8 cellular contexts compared by ENCODE assay signal in genomic region chr15:64856429-64857145, GRCh38. TPM values are rescaled to one million over a fixed set of nuclear protein-coding genes. Genes with fewer than 3 reads are reported as not detected.
DNase-seq lines count a peak whose midpoint lies in the region; ATAC-seq, FAIRE-seq and TF ChIP-seq lines count a peak whose summit lies in the region.

No MANE protein-coding gene starts in this region.

- peak overlapping the region; percentile 73 for H3K27ac Mint-ChIP-seq in stimulated activated naive B cell treated with anti-CD40 and anti-IgM and Interleukin-4, amounts not matched to agents 10 μg/mL and 1 μg/mL and 100 μg/mL, for 72 hours

- H3K79me2 ChIP-seq in keratinocyte (ENCODE audit: control insufficient read depth, insufficient read depth, low read length) = peaks cover 52% of the 10 kb centered on the region

- H3K36me3 Mint-ChIP-seq in stimulated activated naive B cell treated with anti-CD40 and anti-IgM and Interleukin-4, amounts not matched to agents 10 μg/mL and 1 μg/mL and 100 μg/mL, for 72 hours = peaks cover 65 to 71% of the 10 kb centered on the region in 2 donors

- FAIRE-seq in keratinocyte (lab: Jason Lieb, UNC) = no peak

- no peaks in the 10 kb centered on the region for H3K27me3 Mint-ChIP-seq in stimulated activated naive B cell treated with anti-CD40 and anti-IgM and Interleukin-4, amounts not matched to agents 10 μg/mL and 1 μg/mL and 100 μg/mL, for 72 hours

- no peaks in the 10 kb centered on the region for H4K20me1 ChIP-seq in keratinocyte (ENCODE audit: control insufficient read depth, extremely low read depth, insufficient read depth, low read length)

- no peaks in the 10 kb centered on the region for H3K27me3 ChIP-seq in keratinocyte (ENCODE audit: control insufficient read depth, extremely low read depth, insufficient read depth, low read length)

- H3K9me3 Mint-ChIP-seq in stimulated activated naive B cell treated with anti-CD40 and anti-IgM and Interleukin-4, amounts not matched to agents 10 μg/mL and 1 μg/mL and 100 μg/mL, for 72 hours = no peaks in the 10 kb centered on the region

- peaks cover 45% of the 10 kb centered on the region for H3K4me1 ChIP-seq in keratinocyte (ENCODE audit: control insufficient read depth, extremely low read depth, insufficient read depth, low read length)

- no peaks in the 10 kb centered on the region for H3K9me3 ChIP-seq in keratinocyte (ENCODE audit: control insufficient read depth, low read depth, low read length)

- no peak overlapping the region for H2AFZ ChIP-seq in keratinocyte (ENCODE audit: control insufficient read depth, low read length)

- H3K4me3 Mint-ChIP-seq in stimulated activated naive B cell treated with anti-CD40 and anti-IgM and Interleukin-4, amounts not matched to agents 10 μg/mL and 1 μg/mL and 100 μg/mL, for 72 hours = no peak overlapping the region

- H3K9ac ChIP-seq in keratinocyte (ENCODE audit: control insufficient read depth, extremely low read depth, insufficient read depth, low read length) = peak overlapping the region; percentile 39

- peaks cover 39 to 68% of the 10 kb centered on the region in 2 donors for H3K4me1 Mint-ChIP-seq in stimulated activated naive B cell treated with anti-CD40 and anti-IgM and Interleukin-4, amounts not matched to agents 10 μg/mL and 1 μg/mL and 100 μg/mL, for 72 hours

- peaks cover 10% of the 10 kb centered on the region for H3K9me1 ChIP-seq in keratinocyte (ENCODE audit: control insufficient read depth, extremely low read depth, insufficient read depth, low read length)

- H3K4me2 ChIP-seq in keratinocyte (ENCODE audit: control insufficient read depth, extremely low read depth, insufficient read depth, low read depth, low read length) = no peak overlapping the region

- H3K4me3 ChIP-seq in astrocyte of the spinal cord (ENCODE audit: low read depth, low read length) (no peak overlapping the region), keratinocyte (ENCODE audit: control insufficient read depth in 2 of 3, extremely low read depth in 1 of 3, insufficient read depth in 2 of 3, low read depth in 1 of 3, low read length in 3 of 3) (no peak overlapping the region)

- H3K36me3 ChIP-seq in keratinocyte (ENCODE audit: control insufficient read depth in 2 of 2, extremely low read depth in 1 of 2, insufficient read depth in 2 of 2, low read length in 2 of 2) = peaks cover 18 to 50% of the 10 kb centered on the region in 2 experiments

- DNase-seq in HuH-7 (ENCODE audit: low spot score) (peak; percentile 40), astrocyte of the spinal cord (ENCODE audit: low read depth, low spot score) (peak; percentile 64), keratinocyte (ENCODE audit: low read depth, low spot score) (no peak), NCI-H345 (lab: John Stamatoyannopoulos, UW) (no peak), SW 1271 (lab: John Stamatoyannopoulos, UW) (no peak), GM10266 (ENCODE audit: extremely low spot score) (no peak)
- DNase-seq in stimulated activated naive B cell treated with anti-CD40 and anti-IgM and Interleukin-4, amounts not matched to agents 10 μg/mL and 1 μg/mL and 100 μg/mL, for 72 hours = no peak

- dilution Hi-C loops in keratinocyte (cut with MboI; ENCODE audit: extremely low pct_ligation_motif_present, low sequenced_read_pairs) = no loop called here

- no peak overlapping the region for H3K27ac ChIP-seq in keratinocyte (ENCODE audit: control insufficient read depth, insufficient read depth, low read length)

- TF ChIP-seq CTCF in astrocyte of the spinal cord (IDR thresholded peaks at IDR 0.05; ENCODE audit: low read depth, low read length) (peak; percentile 35), keratinocyte (optimal IDR thresholded peaks at IDR 0.05 in 1 of 3, IDR thresholded peaks at IDR 0.05 in 1 of 3, conservative IDR thresholded peaks at IDR 0.05 in 1 of 3; ENCODE audit: extremely low read depth in 1 of 3, insufficient read depth in 2 of 3, low read length in 3 of 3) (no peak), GM10266 (IDR thresholded peaks at IDR 0.05; ENCODE audit: control insufficient read depth, insufficient read depth, low read depth, missing control alignments) (no peak)

- in situ Hi-C loops in astrocyte of the spinal cord (cut with HindIII; ENCODE audit: low sequenced_read_pairs) = no loop called here

- no peak for ATAC-seq in stimulated activated naive B cell treated with anti-CD40 and anti-IgM and Interleukin-4, amounts not matched to agents 10 μg/mL and 1 μg/mL and 100 μg/mL, for 72 hours (replicated peaks)
- ATAC-seq in GM18519 (IDR thresholded peaks at IDR 0.05; ENCODE audit: low FRiP score, unreplicated experiment) = no peak

RNA-seq across cellular contexts. Expression of gene PLEKHO2, which starts 14.9 kb away (rescaled TPM):
- polyA plus RNA-seq in keratinocyte = 8.8 to 12.0 TPM (median 11.2 TPM) in 3 replicates
- 1.0 TPM for polyA plus RNA-seq in keratinocyte (2011; ENCODE audit: low read depth)
- polyA plus RNA-seq in keratinocyte (2011; cell fraction: cytosol; rRNA removed) = 8.1 and 9.4 TPM in 2 replicates
- 14.6 and 17.0 TPM in 2 replicates for polyA plus RNA-seq in keratinocyte (2011; cell fraction: nucleus; rRNA removed)
- 4.9 and 11.6 TPM in 2 replicates for polyA plus RNA-seq in keratinocyte (2012; ENCODE audit: low replicate concordance)
- 11.8 to 17.8 TPM (median 12.1 TPM) in 3 replicates for polyA minus RNA-seq in keratinocyte
- polyA minus RNA-seq in keratinocyte (2011; cell fraction: cytosol; rRNA and poly(A)+ RNA removed) = 11.7 TPM
- 11.0 and 13.6 TPM in 2 replicates for polyA minus RNA-seq in keratinocyte (2011; cell fraction: nucleus; rRNA and poly(A)+ RNA removed)

RNA-seq across cellular contexts. Expression of gene PIF1, which starts 31.1 kb away (rescaled TPM):
- 2.3 to 7.6 TPM (median 6.2 TPM) in 3 replicates for polyA plus RNA-seq in keratinocyte
- not detected for polyA plus RNA-seq in keratinocyte (2011; ENCODE audit: low read depth)
- 0.44 and 0.75 TPM in 2 replicates for polyA plus RNA-seq in keratinocyte (2011; cell fraction: cytosol; rRNA removed)
- polyA plus RNA-seq in keratinocyte (2011; cell fraction: nucleus; rRNA removed) = 7.1 and 7.3 TPM in 2 replicates
- polyA plus RNA-seq in keratinocyte (2012; ENCODE audit: low replicate concordance) = 4.9 TPM in 1 of 2 replicates, not detected in the other
- polyA minus RNA-seq in keratinocyte = 1.1 to 9.9 TPM (median 3.0 TPM) in 3 replicates
- 6.9 TPM for polyA minus RNA-seq in keratinocyte (2011; cell fraction: cytosol; rRNA and poly(A)+ RNA removed)
- polyA minus RNA-seq in keratinocyte (2011; cell fraction: nucleus; rRNA and poly(A)+ RNA removed) = 0.63 and 1.4 TPM in 2 replicates

RNA-seq across cellular contexts. Expression of gene ANKDD1A, which starts 55.1 kb away (rescaled TPM):
- polyA plus RNA-seq in keratinocyte = 0.53 to 1.1 TPM (median 0.96 TPM) in 3 replicates
- 0.76 TPM for polyA plus RNA-seq in keratinocyte (2011; ENCODE audit: low read depth)
- polyA plus RNA-seq in keratinocyte (2011; cell fraction: cytosol; rRNA removed) = 0.56 and 0.73 TPM in 2 replicates
- polyA plus RNA-seq in keratinocyte (2011; cell fraction: nucleus; rRNA removed) = 1.1 and 1.8 TPM in 2 replicates
- 0.90 and 1.2 TPM in 2 replicates for polyA plus RNA-seq in keratinocyte (2012; ENCODE audit: low replicate concordance)
- polyA minus RNA-seq in keratinocyte = 1.8 to 3.0 TPM (median 1.9 TPM) in 3 replicates
- polyA minus RNA-seq in keratinocyte (2011; cell fraction: cytosol; rRNA and poly(A)+ RNA removed) = not detected
- 0.84 and 1.6 TPM in 2 replicates for polyA minus RNA-seq in keratinocyte (2011; cell fraction: nucleus; rRNA and poly(A)+ RNA removed)

Comparison
In these comparisons a context has a peak if more than half of its experiments do, and no peak if none do; other contexts are left out.
1. DNase-seq: peak in HuH-7 (single experiment) and astrocyte of the spinal cord (single experiment); none in keratinocyte (single experiment), stimulated activated naive B cell treated with anti-CD40 and anti-IgM and Interleukin-4, amounts not matched to agents 10 μg/mL and 1 μg/mL and 100 μg/mL, for 72 hours (single experiment), NCI-H345 (single experiment), SW 1271 (0 of 2) and GM10266 (single experiment).